Comparison of ENCODE assay signal across 10 cellular contexts in the genomic region with DNA sequence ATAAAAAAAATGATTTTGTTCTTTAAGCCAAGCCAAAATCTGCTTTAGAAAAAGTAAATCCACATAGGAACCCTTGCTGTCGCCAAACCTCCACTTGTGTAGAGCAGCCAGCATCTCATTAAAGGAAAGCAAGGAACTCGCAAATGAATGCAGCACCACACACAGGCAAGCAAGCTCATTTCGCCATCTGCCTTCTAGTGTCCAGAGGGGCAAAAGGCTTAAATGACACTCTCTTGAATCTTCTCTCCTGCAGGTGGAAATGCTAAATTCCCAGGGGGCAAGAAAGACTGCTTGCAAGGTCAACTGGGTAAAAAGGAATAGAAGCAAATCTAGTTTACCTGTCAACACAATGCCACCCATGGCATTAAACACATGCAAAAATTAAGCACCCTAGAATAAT. TPM values are rescaled to one million over a fixed set of nuclear protein-coding genes. Genes with fewer than 3 reads are reported as not detected.
DNase-seq lines count a peak whose midpoint lies in the region; ATAC-seq and TF ChIP-seq lines count a peak whose summit lies in the region.
"Had no signal": no experiment of that assay in that cellular context is flagged by ENCODE, and none has a peak within 500 bp of the region (broad histone marks: within the 10 kb centered on the region; RNA-seq: fewer than 3 reads in every experiment).

No MANE protein-coding gene starts in this region.

- no peak overlapping the region for H3K4me3 ChIP-seq in brain microvascular endothelial cell (ENCODE audit: low read depth, low read length)

- H3K27ac ChIP-seq in brain microvascular endothelial cell, result no peak overlapping the region

- ATAC-seq in GM21447 (IDR thresholded peaks at IDR 0.05; ENCODE audit: unreplicated experiment) (peak; percentile 38), HG03354 (IDR thresholded peaks at IDR 0.05; ENCODE audit: poor library complexity, severe bottlenecking, unreplicated experiment) (no peak), HG03457 (IDR thresholded peaks at IDR 0.05; ENCODE audit: unreplicated experiment) (no peak), HG02840 (IDR thresholded peaks at IDR 0.05; ENCODE audit: low FRiP score, unreplicated experiment) (no peak)

- in situ Hi-C loops in brain microvascular endothelial cell (cut with HindIII; ENCODE audit: low pct_ligation_motif_present, low sequenced_read_pairs), result no loop called here

- no peaks in the 10 kb centered on the region for H3K27me3 ChIP-seq in brain microvascular endothelial cell (replicated peaks)
- H3K27me3 ChIP-seq: SJSA1 had no signal

- peak; percentile 53 for TF ChIP-seq CTCF in brain microvascular endothelial cell (IDR thresholded peaks at IDR 0.05; ENCODE audit: low read depth, low read length, missing control alignments)

- DNase-seq in EH (ENCODE audit: low read depth) (peak; percentile 75), NCI-H2171 (lab: John Stamatoyannopoulos, UW) (peak; percentile 16), brain microvascular endothelial cell (peak; percentile 53), occipital lobe (lab: John Stamatoyannopoulos, UW) (peak; percentile 27)
- DNase-seq: naive B cell had no signal

- no peaks in the 10 kb centered on the region for H3K36me3 ChIP-seq in brain microvascular endothelial cell (replicated peaks)

RNA-seq across cellular contexts. Expression of a gene that starts 2.4 kb away (rescaled TPM):
- 61.9 TPM for total RNA-seq in occipital lobe

Comparison
In these comparisons a context has a peak if more than half of its experiments do, and no peak if none do; other contexts are left out.
1. DNase-seq: peak in every context shown above with its lines; median percentile 75 in EH; 53 in brain microvascular endothelial cell; 27 in occipital lobe; 16 in NCI-H2171.